1 cellular context compared by ENCODE assay signal in genomic region chr1:159835862-159836518, GRCh38.
TF ChIP-seq lines count a peak whose summit lies in the region.

No MANE protein-coding gene starts in this region.

TF ChIP-seq in GM12878, 131 proteins besides CTCF, POLR2A, EP300 and RAD21:
- TF ChIP-seq, protein P1, sequence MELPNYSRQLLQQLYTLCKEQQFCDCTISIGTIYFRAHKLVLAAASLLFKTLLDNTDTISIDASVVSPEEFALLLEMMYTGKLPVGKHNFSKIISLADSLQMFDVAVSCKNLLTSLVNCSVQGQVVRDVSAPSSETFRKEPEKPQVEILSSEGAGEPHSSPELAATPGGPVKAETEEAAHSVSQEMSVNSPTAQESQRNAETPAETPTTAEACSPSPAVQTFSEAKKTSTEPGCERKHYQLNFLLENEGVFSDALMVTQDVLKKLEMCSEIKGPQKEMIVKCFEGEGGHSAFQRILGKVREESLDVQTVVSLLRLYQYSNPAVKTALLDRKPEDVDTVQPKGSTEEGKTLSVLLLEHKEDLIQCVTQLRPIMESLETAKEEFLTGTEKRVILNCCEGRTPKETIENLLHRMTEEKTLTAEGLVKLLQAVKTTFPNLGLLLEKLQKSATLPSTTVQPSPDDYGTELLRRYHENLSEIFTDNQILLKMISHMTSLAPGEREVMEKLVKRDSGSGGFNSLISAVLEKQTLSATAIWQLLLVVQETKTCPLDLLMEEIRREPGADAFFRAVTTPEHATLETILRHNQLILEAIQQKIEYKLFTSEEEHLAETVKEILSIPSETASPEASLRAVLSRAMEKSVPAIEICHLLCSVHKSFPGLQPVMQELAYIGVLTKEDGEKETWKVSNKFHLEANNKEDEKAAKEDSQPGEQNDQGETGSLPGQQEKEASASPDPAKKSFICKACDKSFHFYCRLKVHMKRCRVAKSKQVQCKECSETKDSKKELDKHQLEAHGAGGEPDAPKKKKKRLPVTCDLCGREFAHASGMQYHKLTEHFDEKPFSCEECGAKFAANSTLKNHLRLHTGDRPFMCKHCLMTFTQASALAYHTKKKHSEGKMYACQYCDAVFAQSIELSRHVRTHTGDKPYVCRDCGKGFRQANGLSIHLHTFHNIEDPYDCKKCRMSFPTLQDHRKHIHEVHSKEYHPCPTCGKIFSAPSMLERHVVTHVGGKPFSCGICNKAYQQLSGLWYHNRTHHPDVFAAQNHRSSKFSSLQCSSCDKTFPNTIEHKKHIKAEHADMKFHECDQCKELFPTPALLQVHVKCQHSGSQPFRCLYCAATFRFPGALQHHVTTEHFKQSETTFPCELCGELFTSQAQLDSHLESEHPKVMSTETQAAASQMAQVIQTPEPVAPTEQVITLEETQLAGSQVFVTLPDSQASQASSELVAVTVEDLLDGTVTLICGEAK (IDR thresholded peaks at IDR 0.05; ENCODE audit: borderline replicate concordance) = no peak
- TF ChIP-seq, protein P2, sequence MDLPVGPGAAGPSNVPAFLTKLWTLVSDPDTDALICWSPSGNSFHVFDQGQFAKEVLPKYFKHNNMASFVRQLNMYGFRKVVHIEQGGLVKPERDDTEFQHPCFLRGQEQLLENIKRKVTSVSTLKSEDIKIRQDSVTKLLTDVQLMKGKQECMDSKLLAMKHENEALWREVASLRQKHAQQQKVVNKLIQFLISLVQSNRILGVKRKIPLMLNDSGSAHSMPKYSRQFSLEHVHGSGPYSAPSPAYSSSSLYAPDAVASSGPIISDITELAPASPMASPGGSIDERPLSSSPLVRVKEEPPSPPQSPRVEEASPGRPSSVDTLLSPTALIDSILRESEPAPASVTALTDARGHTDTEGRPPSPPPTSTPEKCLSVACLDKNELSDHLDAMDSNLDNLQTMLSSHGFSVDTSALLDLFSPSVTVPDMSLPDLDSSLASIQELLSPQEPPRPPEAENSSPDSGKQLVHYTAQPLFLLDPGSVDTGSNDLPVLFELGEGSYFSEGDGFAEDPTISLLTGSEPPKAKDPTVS (IDR thresholded peaks at IDR 0.05; ENCODE audit: low read depth, low read length) = no peak
- no peak for TF ChIP-seq IRF4 (IDR thresholded peaks at IDR 0.05; ENCODE audit: low read depth, low read length)
- TF ChIP-seq MEF2A (IDR thresholded peaks at IDR 0.05; ENCODE audit: insufficient read depth, low read depth, low read length) = no peak
- TF ChIP-seq SMAD5 (IDR thresholded peaks at IDR 0.05; ENCODE audit: low read depth) = no peak
